ENCODE assay signal across 36 cellular contexts in genomic region chr6:50102676-50103075, GRCh38. TPM values are rescaled to one million over a fixed set of nuclear protein-coding genes. Genes with fewer than 3 reads are reported as not detected.
"Had no signal": no experiment of that assay in that cellular context is flagged by ENCODE, and none has a peak within 500 bp of the region (broad histone marks: within the 10 kb centered on the region; RNA-seq: fewer than 3 reads in every experiment).

No MANE protein-coding gene starts in this region.

- DNase-seq: naive B cell; natural killer cell; occipital lobe; ovary; posterior cingulate gyrus; psoas muscle; right cardiac atrium; right lobe of liver; sigmoid colon; spleen; stimulated activated CD4-positive, alpha-beta T cell treated with anti-CD3 and anti-CD28 coated beads, Interleukin-12 subunit alpha, Interleukin-12 subunit beta, amount 100 ng/mL, for 4 hours; stimulated activated CD4-positive, alpha-beta T cell treated with anti-CD3 and anti-CD28 coated beads, Interleukin-1b, Interleukin-23, amount 100 ng/mL, for 48 hours; stimulated activated CD4-positive, alpha-beta T cell treated with anti-CD3 and anti-CD28 coated beads, Interleukin-4, amount 100 ng/mL, for 1 hour; stimulated activated CD4-positive, alpha-beta T cell treated with anti-CD3 and anti-CD28 coated beads, Interleukin-4, amount 100 ng/mL, for 4 hours; stimulated activated CD8-positive, alpha-beta memory T cell treated with anti-CD3 and anti-CD28 coated beads, Interleukin-4, amount 100 ng/mL, for 48 hours; stimulated activated naive CD4-positive, alpha-beta T cell treated with Interleukin-2 at 50 U/mL for 16 hours; stomach; thyroid gland; trophoblast cell; upper lobe of left lung had no signal

- H3K4me3 Mint-ChIP-seq: naive B cell; natural killer cell; nephron; neural progenitor cell; stimulated activated memory B cell treated with anti-CD40 and anti-IgM and Interleukin-4, amounts not matched to agents 10 μg/mL and 1 μg/mL and 100 μg/mL, for 72 hours; stimulated activated naive CD8-positive, alpha-beta T cell treated with anti-CD3 and anti-CD28 coated beads, Interleukin-15, Interleukin-2, amounts not matched to agents 100 ng/mL and 50 ng/mL, for 24 hours had no signal

- H3K27me3 ChIP-seq: neural progenitor cell, ovary, right lobe of liver, sigmoid colon, spleen, stomach, thyroid gland, tibial nerve, upper lobe of left lung, vagina had no signal

- ATAC-seq: natural killer cell; psoas muscle; right cardiac atrium; right lobe of liver; stimulated activated memory B cell treated with anti-CD40 and anti-IgM and Interleukin-4, amounts not matched to agents 10 μg/mL and 1 μg/mL and 100 μg/mL, for 72 hours had no signal

- H3K4me1 Mint-ChIP-seq: naive B cell; natural killer cell; nephron; neural progenitor cell; stimulated activated memory B cell treated with anti-CD40 and anti-IgM and Interleukin-4, amounts not matched to agents 10 μg/mL and 1 μg/mL and 100 μg/mL, for 72 hours had no signal

- H3K27ac ChIP-seq: neural progenitor cell, ovary, parathyroid adenoma, psoas muscle, right lobe of liver, sigmoid colon, skin epidermis, spleen, stomach, thoracic aorta, thyroid gland, tibial nerve, upper lobe of left lung, vagina had no signal

- H3K9ac ChIP-seq: neural progenitor cell, parathyroid adenoma had no signal

- H3K27me3 Mint-ChIP-seq: naive B cell; progenitor cell of endocrine pancreas; stimulated activated memory B cell treated with anti-CD40 and anti-IgM and Interleukin-4, amounts not matched to agents 10 μg/mL and 1 μg/mL and 100 μg/mL, for 72 hours; stimulated activated naive CD8-positive, alpha-beta T cell treated with anti-CD3 and anti-CD28 coated beads, Interleukin-15, Interleukin-2, amounts not matched to agents 100 ng/mL and 50 ng/mL, for 24 hours had no signal

- H3K27ac Mint-ChIP-seq: naive B cell; natural killer cell; nephron; neural progenitor cell; progenitor cell of endocrine pancreas; stimulated activated memory B cell treated with anti-CD40 and anti-IgM and Interleukin-4, amounts not matched to agents 10 μg/mL and 1 μg/mL and 100 μg/mL, for 72 hours; stimulated activated naive CD8-positive, alpha-beta T cell treated with anti-CD3 and anti-CD28 coated beads, Interleukin-15, Interleukin-2, amounts not matched to agents 100 ng/mL and 50 ng/mL, for 24 hours had no signal

- H3K4me1 ChIP-seq: parathyroid adenoma, psoas muscle, right lobe of liver, sigmoid colon, spleen, stomach, thyroid gland, tibial nerve, upper lobe of left lung, vagina had no signal

- H3K36me3 ChIP-seq: neural progenitor cell, ovary, right lobe of liver, sigmoid colon, spleen, stomach, thoracic aorta, thyroid gland, tibial nerve, upper lobe of left lung, vagina had no signal

- H3K4me3 ChIP-seq: neural progenitor cell, ovary, psoas muscle, right lobe of liver, sigmoid colon, skin epidermis, smooth muscle cell, spleen, stomach, thoracic aorta, thyroid gland, tibial nerve, upper lobe of left lung, vagina had no signal

- H3K79me2 ChIP-seq: parathyroid adenoma had no signal

- H3K36me3 Mint-ChIP-seq: naive B cell; neural progenitor cell; stimulated activated memory B cell treated with anti-CD40 and anti-IgM and Interleukin-4, amounts not matched to agents 10 μg/mL and 1 μg/mL and 100 μg/mL, for 72 hours had no signal

- H3K9me3 Mint-ChIP-seq: nephron, neural progenitor cell had no signal

- H3K4me2 ChIP-seq: neural progenitor cell, smooth muscle cell had no signal

- H3K9me3 ChIP-seq: ovary, psoas muscle, right lobe of liver, sigmoid colon, spleen, stomach, thoracic aorta, thyroid gland, tibial nerve, upper lobe of left lung, vagina had no signal

- H2AFZ ChIP-seq: neural progenitor cell, parathyroid adenoma had no signal

RNA-seq across cellular contexts. Expression of gene DEFB112, which starts 52.9 kb away (rescaled TPM):
- total RNA-seq: natural killer cell, occipital lobe, osteoblast, ovary, progenitor cell of endocrine pancreas, psoas muscle, right cardiac atrium, right lobe of liver, sigmoid colon, smooth muscle cell, spleen, stomach, subcutaneous adipose tissue, temporal lobe, thoracic aorta, thyroid gland, tibial nerve, upper lobe of left lung, ureter, vagina had no signal
- polyA plus RNA-seq: neural cell, ovary, psoas muscle, right cardiac atrium, sigmoid colon, smooth muscle cell, spleen, stomach had no signal
